2 cellular contexts compared by ENCODE assay signal in genomic region chr1:31282426-31282825, GRCh38. TPM values are rescaled to one million over a fixed set of nuclear protein-coding genes. Genes with fewer than 3 reads are reported as not detected.
"Had no signal": no experiment of that assay in that cellular context is flagged by ENCODE, and none has a peak within 500 bp of the region (broad histone marks: within the 10 kb centered on the region; RNA-seq: fewer than 3 reads in every experiment).

No MANE protein-coding gene starts in this region.

RNA-seq across cellular contexts. Expression of gene NKAIN1, which starts 42.7 kb away (rescaled TPM):
- total RNA-seq: HFFc6 had no signal
- polyA plus RNA-seq: GM23248 had no signal
